ENCODE assay signal across 12 cellular contexts in genomic region chr2:53403836-53404413, GRCh38.
A peak's percentile ranks its signal among the peaks of the same experiment; 100 is the strongest.
DNase-seq lines count a peak whose midpoint lies in the region; ATAC-seq, FAIRE-seq and TF ChIP-seq lines count a peak whose summit lies in the region.
"Had no signal": no experiment of that assay in that cellular context is flagged by ENCODE, and none has a peak within 500 bp of the region (broad histone marks: within the 10 kb centered on the region; RNA-seq: fewer than 3 reads in every experiment).

No MANE protein-coding gene starts in this region.

- H3K4me1 ChIP-seq in endothelial cell of umbilical vein (ENCODE audit: control insufficient read depth, extremely low read depth, insufficient read depth, low read length) = no peaks in the 10 kb centered on the region
- no peaks in the 10 kb centered on the region for H3K4me1 ChIP-seq in small intestine (ENCODE audit: control insufficient read depth in 2 of 2, insufficient read depth in 1 of 2, low read depth in 1 of 2, low read length in 1 of 2)
- no peaks in the 10 kb centered on the region for H3K4me1 ChIP-seq in kidney (ENCODE audit: control insufficient read depth in 1 of 2, insufficient read depth in 1 of 2, low read depth in 1 of 2, low read length in 2 of 2)

- peak; percentile 65 for ATAC-seq in GM21381 (IDR thresholded peaks at IDR 0.05; ENCODE audit: unreplicated experiment)
- ATAC-seq: right cardiac atrium had no signal

- DNase-seq in AG04449 (ENCODE audit: low read depth, low spot score) (peak; percentile 7), HT-29 (ENCODE audit: low spot score) (peak; percentile 54), endothelial cell of umbilical vein (ENCODE audit: low read depth, low spot score) (no peak), NCI-H2107 treated with DMSO at 0.1 percent for 48 hours (lab: John Stamatoyannopoulos, UW; ENCODE audit: unreplicated experiment) (no peak), NCI-H1436 (lab: John Stamatoyannopoulos, UW) (no peak), small intestine (no peak), kidney (no peak)
- DNase-seq: activated CD4-positive, alpha-beta T cell treated with anti-CD3 and anti-CD28 coated beads, Interleukin-2, amount 10 ng/mL, durations not matched to agents 24 days and 14 days; central memory CD4-positive, alpha-beta T cell; right cardiac atrium had no signal

- H3K9me1 ChIP-seq in endothelial cell of umbilical vein (replicated peaks; ENCODE audit: control insufficient read depth, extremely low read depth, insufficient read depth, low read length) = no peaks in the 10 kb centered on the region

- intact Hi-C loops in endothelial cell of umbilical vein (cut with micrococcal nuclease) (no loop called here), kidney (cut with DNase I) (no loop called here)

- H3K79me2 ChIP-seq in endothelial cell of umbilical vein (ENCODE audit: control insufficient read depth, insufficient read depth, low read length) = no peaks in the 10 kb centered on the region

- H3K4me3 ChIP-seq in AG04449 (ENCODE audit: low read depth, low read length) (no peak overlapping the region), endothelial cell of umbilical vein (replicated peaks in 1 of 3; ENCODE audit: insufficient read depth in 1 of 3, low read depth in 1 of 3, low read length in 3 of 3) (no peak overlapping the region), small intestine (ENCODE audit: low read depth in 1 of 2, low read length in 2 of 2) (no peak overlapping the region), kidney (ENCODE audit: low read length in 2 of 2) (no peak overlapping the region)
- H3K4me3 ChIP-seq: BLaER1 treated with 17β-estradiol and CSF1 and Interleukin-3, amounts not matched to agents 10 nM and 100 nM had no signal

- dilution Hi-C loops in endothelial cell of umbilical vein (cut with MboI; ENCODE audit: extremely low pct_ligation_motif_present, low sequenced_read_pairs) = no loop called here

- WGBS in small intestine, 3 donors = 68 to 74% (median 71%) methylated on average over 3 of the region's 3 CpGs

- POLR2A ChIA-PET in AG04449 (lab: Yijun Ruan, JAX) (no interaction called here), endothelial cell of umbilical vein (lab: Charles Lee) (no interaction called here)

- H3K27ac ChIP-seq in endothelial cell of umbilical vein (ENCODE audit: insufficient read depth, low read depth, low read length) (no peak overlapping the region), small intestine (ENCODE audit: low read depth in 1 of 2, low read length in 1 of 2) (no peak overlapping the region), kidney (ENCODE audit: low read depth in 2 of 2, low read length in 2 of 2) (no peak overlapping the region)
- H3K27ac ChIP-seq: BLaER1 treated with 17β-estradiol and CSF1 and Interleukin-3, amounts not matched to agents 10 nM and 100 nM had no signal

- no TSS peak for BruUV-seq in endothelial cell of umbilical vein (replicated peaks; lab: Mats Ljungman, UMichigan)

- TF ChIP-seq POLR2A in endothelial cell of umbilical vein (IDR thresholded peaks at IDR 0.05; ENCODE audit: low read depth, low read length) = no peak

- no peak overlapping the region for H3K4me2 ChIP-seq in endothelial cell of umbilical vein (ENCODE audit: insufficient read depth, low read length)

- H3K9me3 ChIP-seq in endothelial cell of umbilical vein (replicated peaks; ENCODE audit: control insufficient read depth, insufficient read depth, low read length) = no peaks in the 10 kb centered on the region
- H3K9me3 ChIP-seq in small intestine (ENCODE audit: control insufficient read depth, low read depth) = no peaks in the 10 kb centered on the region
- no peaks in the 10 kb centered on the region for H3K9me3 ChIP-seq in kidney (ENCODE audit: control insufficient read depth in 1 of 2, low read length in 2 of 2)

- H3K9ac ChIP-seq in endothelial cell of umbilical vein (replicated peaks; ENCODE audit: extremely low read depth, insufficient read depth, low read length) (no peak overlapping the region), kidney (ENCODE audit: low read length in 2 of 2) (no peak overlapping the region)
- H3K9ac ChIP-seq: BLaER1 treated with 17β-estradiol and CSF1 and Interleukin-3, amounts not matched to agents 10 nM and 100 nM had no signal

- H4K20me1 ChIP-seq in endothelial cell of umbilical vein (replicated peaks; ENCODE audit: control insufficient read depth, extremely low read depth, insufficient read depth, low read length) = no peaks in the 10 kb centered on the region
- H4K20me1 ChIP-seq: BLaER1 treated with 17β-estradiol and CSF1 and Interleukin-3, amounts not matched to agents 10 nM and 100 nM had no signal

- FAIRE-seq in endothelial cell of umbilical vein (lab: Jason Lieb, UNC) (no peak), small intestine (lab: Jason Lieb, UNC) (no peak), kidney (lab: Jason Lieb, UNC) (no peak)

- no peak overlapping the region for H2AFZ ChIP-seq in endothelial cell of umbilical vein (ENCODE audit: low read depth, low read length)

- H3K36me3 ChIP-seq in endothelial cell of umbilical vein (ENCODE audit: control insufficient read depth in 2 of 2, extremely low read depth in 1 of 2, insufficient read depth in 2 of 2, low read length in 2 of 2) = no peaks in the 10 kb centered on the region
- no peaks in the 10 kb centered on the region for H3K36me3 ChIP-seq in small intestine (ENCODE audit: control insufficient read depth in 2 of 2, insufficient read depth in 2 of 2, low read length in 2 of 2)
- no peaks in the 10 kb centered on the region for H3K36me3 ChIP-seq in kidney (ENCODE audit: control insufficient read depth in 1 of 2, insufficient read depth in 2 of 2, low read length in 2 of 2)
- H3K36me3 ChIP-seq: BLaER1 treated with 17β-estradiol and CSF1 and Interleukin-3, amounts not matched to agents 10 nM and 100 nM had no signal

- TF ChIP-seq CTCF in AG04449 (IDR thresholded peaks at IDR 0.05; ENCODE audit: insufficient read depth, low read length, missing control alignments) = no peak
- TF ChIP-seq CTCF in endothelial cell of umbilical vein (IDR thresholded peaks at IDR 0.05; ENCODE audit: extremely low read depth in 1 of 2, insufficient read depth in 1 of 2, low read depth in 1 of 2, low read length in 2 of 2) = no peak
- TF ChIP-seq CTCF in kidney (IDR thresholded peaks at IDR 0.05; ENCODE audit: borderline replicate concordance, extremely low read depth, insufficient read depth) = no peak

- CTCF ChIA-PET in AG04449 (lab: Yijun Ruan, JAX) (interaction anchor here (1.2 kb wide), 1 partner anchor 337 kb away, joined by 3 read pairs; no protein-coding TSS in a partner anchor), endothelial cell of umbilical vein (lab: Charles Lee) (no interaction called here)

- H3K27me3 ChIP-seq in endothelial cell of umbilical vein (ENCODE audit: control insufficient read depth in 2 of 2, insufficient read depth in 2 of 2, low read length in 2 of 2) = no peaks in the 10 kb centered on the region
- no peaks in the 10 kb centered on the region for H3K27me3 ChIP-seq in small intestine (ENCODE audit: control insufficient read depth in 2 of 2, insufficient read depth in 2 of 2, low read length in 2 of 2)
- H3K27me3 ChIP-seq: BLaER1 treated with 17β-estradiol and CSF1 and Interleukin-3, amounts not matched to agents 10 nM and 100 nM had no signal

TF ChIP-seq in endothelial cell of umbilical vein, 7 proteins besides CTCF, POLR2A, EP300 and RAD21:
- TF ChIP-seq, protein P1, sequence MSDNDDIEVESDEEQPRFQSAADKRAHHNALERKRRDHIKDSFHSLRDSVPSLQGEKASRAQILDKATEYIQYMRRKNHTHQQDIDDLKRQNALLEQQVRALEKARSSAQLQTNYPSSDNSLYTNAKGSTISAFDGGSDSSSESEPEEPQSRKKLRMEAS (IDR thresholded peaks at IDR 0.05; ENCODE audit: insufficient read depth, insufficient read length) = no peak
- TF ChIP-seq MYC (IDR thresholded peaks at IDR 0.05; ENCODE audit: low read depth, low read length) (no peak), JUN (IDR thresholded peaks at IDR 0.05; ENCODE audit: borderline replicate concordance, insufficient read depth, insufficient read length, low read depth) (no peak), FOS (IDR thresholded peaks at IDR 0.05; ENCODE audit: borderline replicate concordance, insufficient read depth, low read length) (peak; percentile 16)

Comparison
In these comparisons a context has a peak if more than half of its experiments do, and no peak if none do; other contexts are left out.
1. DNase-seq: peak in AG04449 (single experiment) and HT-29 (single experiment); none in endothelial cell of umbilical vein (single experiment), NCI-H2107 treated with DMSO at 0.1 percent for 48 hours (single experiment), NCI-H1436 (single experiment), small intestine (single experiment) and kidney (single experiment).